In the genomic region with DNA sequence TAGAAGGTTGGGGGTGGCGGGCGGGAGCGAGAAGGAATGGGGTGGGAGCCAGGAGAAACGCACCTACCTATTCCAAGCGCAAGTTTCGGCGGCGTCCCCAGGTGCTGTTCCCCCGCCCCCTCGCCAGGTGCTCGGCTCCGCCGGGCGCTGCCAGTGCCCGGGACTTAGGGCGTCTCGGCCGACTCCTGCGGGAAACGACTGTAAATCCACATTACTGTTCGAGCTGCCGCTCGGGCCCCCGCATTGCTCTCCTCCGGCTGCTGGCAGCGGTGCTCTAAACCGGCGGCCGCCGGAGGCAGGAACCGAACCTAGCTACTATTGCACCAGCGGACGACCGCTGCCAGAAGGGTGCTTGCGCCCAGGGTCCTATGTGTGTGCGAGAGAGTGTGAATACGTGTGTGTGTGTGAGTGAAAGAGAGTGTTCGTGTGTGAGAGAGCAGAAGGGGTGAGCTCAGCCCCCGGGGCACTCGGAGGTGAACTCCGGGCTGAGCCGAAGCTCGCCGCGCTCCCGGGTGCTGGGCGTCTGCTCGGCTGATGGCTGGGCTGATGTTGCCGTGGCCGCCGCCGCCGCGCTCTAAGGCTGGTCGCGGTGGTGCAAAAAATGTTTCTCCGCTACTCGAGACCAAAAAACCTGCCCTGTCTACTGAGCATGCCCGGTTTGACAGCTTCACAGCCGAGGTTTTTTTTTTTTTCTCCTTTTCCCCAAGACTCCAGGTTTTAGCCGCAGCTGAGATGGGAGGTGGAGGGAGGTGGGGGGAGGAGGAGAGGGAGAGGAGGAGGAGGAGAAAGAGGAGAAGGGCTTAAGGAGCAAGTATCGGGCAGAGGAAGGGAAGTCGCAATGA, we compare ENCODE assay signal across 9 cellular contexts.
DNase-seq lines count a peak whose midpoint lies in the region; ATAC-seq, FAIRE-seq and TF ChIP-seq lines count a peak whose summit lies in the region.
"Had no signal": no experiment of that assay in that cellular context is flagged by ENCODE, and none has a peak within 500 bp of the region (broad histone marks: within the 10 kb centered on the region; RNA-seq: fewer than 3 reads in every experiment).

No MANE protein-coding gene starts in this region.

- FAIRE-seq in D721Med (lab: Jason Lieb, UNC), result no peak
- FAIRE-seq: A204.1 had no signal

- no peak for TF ChIP-seq POLR2A in esophagus squamous epithelium (IDR thresholded peaks at IDR 0.05)

- H3F3A ChIP-seq in SK-N-SH (replicated peaks; ENCODE audit: insufficient read depth), result no peaks in the 10 kb centered on the region

- H3K4me3 ChIP-seq in SK-N-SH (ENCODE audit: low read depth in 2 of 2, low read length in 1 of 2), result peak overlapping the region in 1 of 2 experiments; percentile 9; a peak in 1 of 4 replicates
- H3K4me3 ChIP-seq in esophagus squamous epithelium, result peak overlapping the region; percentile 18 to 61 (median 48)
- H3K4me3 ChIP-seq in neuron (ENCODE audit: low read length), result no peak overlapping the region

- H3K4me1 ChIP-seq in SK-N-SH (ENCODE audit: control insufficient read depth in 1 of 2, insufficient read depth in 2 of 2, low read depth in 1 of 2, low read length in 1 of 2) (no peaks in the 10 kb centered on the region; a peak in 1 of 4 replicates), esophagus squamous epithelium (peaks cover 0 to 33% (median 0%) of the 10 kb centered on the region in 3 donors), neuron (ENCODE audit: insufficient read depth, low read length) (peaks cover 2% of the 10 kb centered on the region)

- no peaks in the 10 kb centered on the region for H3K79me2 ChIP-seq in SK-N-SH (ENCODE audit: insufficient read depth)

- H3K27ac ChIP-seq in SK-N-SH (ENCODE audit: low read depth in 2 of 2, low read length in 1 of 2) (no peak overlapping the region), esophagus squamous epithelium (peak overlapping the region in 2 of 4 donors; percentile 45 to 74)

- no peaks in the 10 kb centered on the region for H4K20me1 ChIP-seq in SK-N-SH (ENCODE audit: insufficient read depth)

- intact Hi-C loops in esophagus squamous epithelium (cut with DNase I), result no loop called here

- ATAC-seq in GM21447 (IDR thresholded peaks at IDR 0.05; ENCODE audit: unreplicated experiment) (no peak), GM18873 (IDR thresholded peaks at IDR 0.05; ENCODE audit: low FRiP score, unreplicated experiment) (no peak)

- CTCF ChIA-PET in SK-N-SH (lab: Yijun Ruan, JAX), result no interaction called here

- no peak overlapping the region for H3K9ac ChIP-seq in SK-N-SH

- peaks cover 33% of the 10 kb centered on the region for H3K27me3 ChIP-seq in SK-N-SH (ENCODE audit: insufficient read depth)
- peaks cover 0 to 41% (median 3%) of the 10 kb centered on the region in 4 donors for H3K27me3 ChIP-seq in esophagus squamous epithelium
- H3K27me3 ChIP-seq in neuron (ENCODE audit: insufficient read depth, low read length), result peaks cover 51% of the 10 kb centered on the region

- H2AFZ ChIP-seq in SK-N-SH (ENCODE audit: low read depth) (no peak overlapping the region), neuron (ENCODE audit: low read depth, low read length) (peak overlapping the region; percentile 32)

- H3K36me3 ChIP-seq in SK-N-SH (replicated peaks in 1 of 2; ENCODE audit: control insufficient read depth in 1 of 2, insufficient read depth in 2 of 2, low read length in 1 of 2) (no peaks in the 10 kb centered on the region), esophagus squamous epithelium (no peaks in the 10 kb centered on the region), neuron (ENCODE audit: insufficient read depth, low read length) (no peaks in the 10 kb centered on the region)

- DNase-seq in DMS 273 (lab: John Stamatoyannopoulos, UW; ENCODE audit: unreplicated experiment), result peak; percentile 31
- DNase-seq in DMS 273 treated with DMSO at 0.1 percent for 48 hours (lab: John Stamatoyannopoulos, UW), result no peak
- peak; percentile 27 for DNase-seq in SK-N-SH
- no peak for DNase-seq in esophagus squamous epithelium (lab: John Stamatoyannopoulos, UW)
- no peak for DNase-seq in D721Med (ENCODE audit: insufficient read length, low spot score)

- peak overlapping the region; percentile 69 for H3K4me2 ChIP-seq in SK-N-SH

- H3K9me3 ChIP-seq in SK-N-SH (no peaks in the 10 kb centered on the region), esophagus squamous epithelium (no peaks in the 10 kb centered on the region), neuron (ENCODE audit: low read length) (no peaks in the 10 kb centered on the region)

- POLR2A ChIA-PET in SK-N-SH (lab: Yijun Ruan, JAX), result interaction anchor here (0.6 kb wide), 1 partner anchor 38 kb away, joined by 3 read pairs; no protein-coding TSS in a partner anchor

- no peak for TF ChIP-seq RAD21 in SK-N-SH (IDR thresholded peaks at IDR 0.05; ENCODE audit: low read length)

- 8% methylated on average over 31 of the region's 63 CpGs for WGBS in SK-N-SH (ENCODE audit: low lambda C conversion rate)
- 0 to 49% methylated on average over 2 to 34 of the region's 63 CpGs for WGBS in esophagus squamous epithelium, 2 donors

- TF ChIP-seq EP300 in SK-N-SH (IDR thresholded peaks at IDR 0.05; ENCODE audit: borderline replicate concordance in 1 of 2, low read depth in 1 of 2, low read length in 1 of 2), result no peak

- no peak for TF ChIP-seq CTCF in SK-N-SH (IDR thresholded peaks at IDR 0.05)
- TF ChIP-seq CTCF in esophagus squamous epithelium (IDR thresholded peaks at IDR 0.05), result no peak
- TF ChIP-seq CTCF in D721Med (IDR thresholded peaks at IDR 0.05; ENCODE audit: insufficient read depth, missing control alignments), result no peak

- H3K9me2 ChIP-seq in SK-N-SH, result no peaks in the 10 kb centered on the region

TF ChIP-seq in SK-N-SH, 30 proteins besides CTCF, POLR2A, EP300 and RAD21 (continues in another document):
- no peak for TF ChIP-seq CHD2 (IDR thresholded peaks at IDR 0.05; ENCODE audit: low read length, partially characterized antibody)
- no peak for TF ChIP-seq RFX5 (IDR thresholded peaks at IDR 0.05; ENCODE audit: low read length)
- no peak for TF ChIP-seq YY1 (IDR thresholded peaks at IDR 0.05; ENCODE audit: low read depth)
- TF ChIP-seq, protein P1, sequence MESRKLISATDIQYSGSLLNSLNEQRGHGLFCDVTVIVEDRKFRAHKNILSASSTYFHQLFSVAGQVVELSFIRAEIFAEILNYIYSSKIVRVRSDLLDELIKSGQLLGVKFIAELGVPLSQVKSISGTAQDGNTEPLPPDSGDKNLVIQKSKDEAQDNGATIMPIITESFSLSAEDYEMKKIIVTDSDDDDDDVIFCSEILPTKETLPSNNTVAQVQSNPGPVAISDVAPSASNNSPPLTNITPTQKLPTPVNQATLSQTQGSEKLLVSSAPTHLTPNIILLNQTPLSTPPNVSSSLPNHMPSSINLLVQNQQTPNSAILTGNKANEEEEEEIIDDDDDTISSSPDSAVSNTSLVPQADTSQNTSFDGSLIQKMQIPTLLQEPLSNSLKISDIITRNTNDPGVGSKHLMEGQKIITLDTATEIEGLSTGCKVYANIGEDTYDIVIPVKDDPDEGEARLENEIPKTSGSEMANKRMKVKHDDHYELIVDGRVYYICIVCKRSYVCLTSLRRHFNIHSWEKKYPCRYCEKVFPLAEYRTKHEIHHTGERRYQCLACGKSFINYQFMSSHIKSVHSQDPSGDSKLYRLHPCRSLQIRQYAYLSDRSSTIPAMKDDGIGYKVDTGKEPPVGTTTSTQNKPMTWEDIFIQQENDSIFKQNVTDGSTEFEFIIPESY (IDR thresholded peaks at IDR 0.05; ENCODE audit: borderline replicate concordance, low read depth), result no peak
- TF ChIP-seq MXI1 (IDR thresholded peaks at IDR 0.05; ENCODE audit: low read depth, low read length), result no peak
- TF ChIP-seq, protein P2, sequence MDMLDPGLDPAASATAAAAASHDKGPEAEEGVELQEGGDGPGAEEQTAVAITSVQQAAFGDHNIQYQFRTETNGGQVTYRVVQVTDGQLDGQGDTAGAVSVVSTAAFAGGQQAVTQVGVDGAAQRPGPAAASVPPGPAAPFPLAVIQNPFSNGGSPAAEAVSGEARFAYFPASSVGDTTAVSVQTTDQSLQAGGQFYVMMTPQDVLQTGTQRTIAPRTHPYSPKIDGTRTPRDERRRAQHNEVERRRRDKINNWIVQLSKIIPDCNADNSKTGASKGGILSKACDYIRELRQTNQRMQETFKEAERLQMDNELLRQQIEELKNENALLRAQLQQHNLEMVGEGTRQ (IDR thresholded peaks at IDR 0.05; ENCODE audit: borderline replicate concordance, low read depth, low read length), result no peak
- no peak for TF ChIP-seq NFIC (IDR thresholded peaks at IDR 0.05; ENCODE audit: borderline replicate concordance)
- no peak for TF ChIP-seq TAF1 (IDR thresholded peaks at IDR 0.05; ENCODE audit: borderline replicate concordance, low read depth, low read length)
- TF ChIP-seq, protein P3, sequence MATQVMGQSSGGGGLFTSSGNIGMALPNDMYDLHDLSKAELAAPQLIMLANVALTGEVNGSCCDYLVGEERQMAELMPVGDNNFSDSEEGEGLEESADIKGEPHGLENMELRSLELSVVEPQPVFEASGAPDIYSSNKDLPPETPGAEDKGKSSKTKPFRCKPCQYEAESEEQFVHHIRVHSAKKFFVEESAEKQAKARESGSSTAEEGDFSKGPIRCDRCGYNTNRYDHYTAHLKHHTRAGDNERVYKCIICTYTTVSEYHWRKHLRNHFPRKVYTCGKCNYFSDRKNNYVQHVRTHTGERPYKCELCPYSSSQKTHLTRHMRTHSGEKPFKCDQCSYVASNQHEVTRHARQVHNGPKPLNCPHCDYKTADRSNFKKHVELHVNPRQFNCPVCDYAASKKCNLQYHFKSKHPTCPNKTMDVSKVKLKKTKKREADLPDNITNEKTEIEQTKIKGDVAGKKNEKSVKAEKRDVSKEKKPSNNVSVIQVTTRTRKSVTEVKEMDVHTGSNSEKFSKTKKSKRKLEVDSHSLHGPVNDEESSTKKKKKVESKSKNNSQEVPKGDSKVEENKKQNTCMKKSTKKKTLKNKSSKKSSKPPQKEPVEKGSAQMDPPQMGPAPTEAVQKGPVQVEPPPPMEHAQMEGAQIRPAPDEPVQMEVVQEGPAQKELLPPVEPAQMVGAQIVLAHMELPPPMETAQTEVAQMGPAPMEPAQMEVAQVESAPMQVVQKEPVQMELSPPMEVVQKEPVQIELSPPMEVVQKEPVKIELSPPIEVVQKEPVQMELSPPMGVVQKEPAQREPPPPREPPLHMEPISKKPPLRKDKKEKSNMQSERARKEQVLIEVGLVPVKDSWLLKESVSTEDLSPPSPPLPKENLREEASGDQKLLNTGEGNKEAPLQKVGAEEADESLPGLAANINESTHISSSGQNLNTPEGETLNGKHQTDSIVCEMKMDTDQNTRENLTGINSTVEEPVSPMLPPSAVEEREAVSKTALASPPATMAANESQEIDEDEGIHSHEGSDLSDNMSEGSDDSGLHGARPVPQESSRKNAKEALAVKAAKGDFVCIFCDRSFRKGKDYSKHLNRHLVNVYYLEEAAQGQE (IDR thresholded peaks at IDR 0.05; ENCODE audit: low read depth, low read length), result no peak

Comparison
In these comparisons a context has a peak if more than half of its experiments do, and no peak if none do; other contexts are left out.
1. DNase-seq: peak in DMS 273 (single experiment) and SK-N-SH (single experiment); none in DMS 273 treated with DMSO at 0.1 percent for 48 hours (single experiment), esophagus squamous epithelium (single experiment) and D721Med (single experiment).